7 cellular contexts compared by ENCODE assay signal in the genomic region with DNA sequence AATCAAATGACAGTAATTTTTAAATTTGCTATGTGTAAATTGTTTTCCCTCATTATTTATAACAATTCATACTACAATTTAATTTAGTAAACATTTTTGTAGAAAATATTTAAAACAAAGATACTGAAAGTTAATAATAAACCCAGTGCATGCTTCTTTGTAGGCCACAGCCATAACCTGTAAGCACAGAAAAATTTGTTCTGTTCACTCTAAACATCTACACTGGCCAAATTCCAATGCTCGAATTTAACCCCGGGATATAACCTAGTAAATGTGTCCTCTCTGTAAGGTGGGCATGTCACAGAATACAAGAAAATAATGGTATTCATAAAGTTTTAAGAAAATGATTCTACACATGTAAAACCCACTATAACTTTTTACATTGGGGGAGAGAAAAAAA. TPM values are rescaled to one million over a fixed set of nuclear protein-coding genes. Genes with fewer than 3 reads are reported as not detected.
"Had no signal": no experiment of that assay in that cellular context is flagged by ENCODE, and none has a peak within 500 bp of the region (broad histone marks: within the 10 kb centered on the region; RNA-seq: fewer than 3 reads in every experiment).

No MANE protein-coding gene starts in this region.

RNA-seq across cellular contexts. Expression of gene FOLH1, which starts 22.2 kb away (rescaled TPM):
- total RNA-seq: hepatocyte, mesothelial cell of epicardium, mononuclear cell, natural killer cell, osteocyte, progenitor cell of endocrine pancreas, smooth muscle cell had no signal
- polyA plus RNA-seq: hepatocyte, smooth muscle cell had no signal
